Comparison of ENCODE assay signal across 14 cellular contexts in the genomic region with DNA sequence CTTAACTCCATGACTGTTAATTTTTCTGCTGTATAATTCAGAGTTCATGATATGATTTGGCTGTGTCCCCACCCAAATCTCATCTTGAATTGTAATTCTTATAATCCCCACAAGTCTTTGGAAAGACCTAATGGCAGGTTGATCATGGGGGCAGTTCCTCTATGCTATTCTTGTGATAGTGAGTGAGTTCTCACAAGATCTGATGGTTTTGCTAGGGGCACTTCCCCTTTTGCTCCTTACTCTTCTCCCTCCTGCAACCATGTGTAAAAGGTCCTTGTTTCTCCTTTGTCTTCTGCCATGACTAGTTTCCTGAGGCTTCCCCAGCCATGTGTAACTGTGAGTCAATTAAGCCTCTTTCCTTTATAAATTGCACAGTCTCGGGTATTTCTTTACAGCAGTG.
"Had no signal": no experiment of that assay in that cellular context is flagged by ENCODE, and none has a peak within 500 bp of the region (broad histone marks: within the 10 kb centered on the region; RNA-seq: fewer than 3 reads in every experiment).

No MANE protein-coding gene starts in this region.

- ATAC-seq: gastroesophageal sphincter, left colon, left ventricle myocardium superior, pancreas, right cardiac atrium had no signal

- DNase-seq: dermis blood vessel endothelial cell; esophagus squamous epithelium; foreskin fibroblast; glutamatergic neuron; left colon; left ventricle myocardium superior; mesenchymal stem cell; midbrain; occipital lobe; pancreas; right cardiac atrium; stimulated activated CD4-positive, alpha-beta T cell treated with anti-CD3 and anti-CD28 coated beads, Interleukin-2, amount 100 ng/mL, for 48 hours; stimulated activated naive CD4-positive, alpha-beta T cell treated with Interleukin-2 at 50 U/mL for 16 hours had no signal
